In genomic region chr5:151093476-151093889, GRCh38 we compare ENCODE assay signal across 8 cellular contexts. TPM values are rescaled to one million over a fixed set of nuclear protein-coding genes. Genes with fewer than 3 reads are reported as not detected.
DNase-seq lines count a peak whose midpoint lies in the region; ATAC-seq and TF ChIP-seq lines count a peak whose summit lies in the region.

No MANE protein-coding gene starts in this region.

- peak in 1 of 4 donors; percentile 7 for TF ChIP-seq EP300 in sigmoid colon (IDR thresholded peaks at IDR 0.05)

- peaks cover 18 to 54% (median 44%) of the 10 kb centered on the region in 3 donors for H3K4me1 ChIP-seq in esophagus squamous epithelium
- H3K4me1 ChIP-seq in sigmoid colon: peaks cover 0 to 43% (median 28%) of the 10 kb centered on the region in 4 donors
- no peaks in the 10 kb centered on the region for H3K4me1 ChIP-seq in prostate gland (replicated peaks)

- H3K36me3 ChIP-seq in esophagus squamous epithelium (no peaks in the 10 kb centered on the region), sigmoid colon (no peaks in the 10 kb centered on the region), prostate gland (no peaks in the 10 kb centered on the region)

- H3K4me3 ChIP-seq in esophagus squamous epithelium (no peak overlapping the region), sigmoid colon (no peak overlapping the region), prostate gland (no peak overlapping the region)

- WGBS in esophagus squamous epithelium, 2 donors: 23 to 48% methylated on average over 2 of the region's 2 CpGs
- WGBS in sigmoid colon, 2 donors: 37 to 65% methylated on average over 2 of the region's 2 CpGs
- 50% methylated on average over 2 of the region's 2 CpGs for WGBS in prostate gland

- intact Hi-C loops in esophagus squamous epithelium (cut with DNase I) (no loop called here), sigmoid colon (cut with DNase I) (no loop called here), prostate gland (cut with DNase I) (no loop called here)

- ATAC-seq in HG02885 (IDR thresholded peaks at IDR 0.05; ENCODE audit: poor library complexity, unreplicated experiment): peak; percentile 12

- peak; percentile 98 for DNase-seq in EH (ENCODE audit: low read depth)
- DNase-seq in SIG-M5 treated with dmso at 0.1 percent for 504 hours (lab: John Stamatoyannopoulos, UW; ENCODE audit: unreplicated experiment): peak; percentile 81
- DNase-seq in esophagus squamous epithelium (lab: John Stamatoyannopoulos, UW): no peak
- peak; percentile 81 for DNase-seq in sigmoid colon
- DNase-seq in prostate gland (ENCODE audit: low spot score): no peak
- DNase-seq in putamen (ENCODE audit: low spot score): no peak
- DNase-seq in UCSD-AML1 (lab: John Stamatoyannopoulos, UW; ENCODE audit: unreplicated experiment): no peak

- H3K9me3 ChIP-seq in esophagus squamous epithelium (no peaks in the 10 kb centered on the region), sigmoid colon (no peaks in the 10 kb centered on the region), prostate gland (no peaks in the 10 kb centered on the region)

- peak overlapping the region in 3 of 4 donors; percentile 69 to 83 (median 77) for H3K27ac ChIP-seq in esophagus squamous epithelium
- H3K27ac ChIP-seq in sigmoid colon: peak overlapping the region; percentile 50 to 76 (median 56)
- H3K27ac ChIP-seq in prostate gland: no peak overlapping the region

- H3K27me3 ChIP-seq in esophagus squamous epithelium (no peaks in the 10 kb centered on the region), sigmoid colon (no peaks in the 10 kb centered on the region), prostate gland (replicated peaks; ENCODE audit: insufficient read depth) (no peaks in the 10 kb centered on the region)

- TF ChIP-seq CTCF in esophagus squamous epithelium (IDR thresholded peaks at IDR 0.05): no peak
- TF ChIP-seq CTCF in sigmoid colon (IDR thresholded peaks at IDR 0.05): no peak
- TF ChIP-seq CTCF in prostate gland (IDR thresholded peaks at IDR 0.05): no peak

- TF ChIP-seq POLR2A in esophagus squamous epithelium (IDR thresholded peaks at IDR 0.05) (no peak), sigmoid colon (IDR thresholded peaks at IDR 0.05) (no peak), prostate gland (IDR thresholded peaks at IDR 0.05) (no peak)

RNA-seq across cellular contexts. Expression of gene TNIP1, which starts 12.6 kb away (rescaled TPM):
- total RNA-seq in esophagus squamous epithelium: 100 to 1,000 TPM in 1 of 4 donors, 10 to 100 TPM in 3; 55.5 to 109 (median 95.4) TPM
- 10 to 100 TPM; 55.1 to 73.1 (median 62.8) TPM for total RNA-seq in sigmoid colon
- 100 to 1,000 TPM; 153 to 210 (median 195) TPM for polyA plus RNA-seq in sigmoid colon
- 10 to 100 TPM; 61.9 to 81.6 TPM for total RNA-seq in prostate gland

Comparison
In these comparisons a context has a peak if more than half of its experiments do, and no peak if none do; other contexts are left out.
1. DNase-seq: peak in EH (single experiment), SIG-M5 treated with dmso at 0.1 percent for 504 hours (single experiment) and sigmoid colon (single experiment); none in esophagus squamous epithelium (single experiment), prostate gland (single experiment), putamen (single experiment) and UCSD-AML1 (single experiment).
2. H3K27ac ChIP-seq: peak in esophagus squamous epithelium (3 of 4) and sigmoid colon (4 of 4); none in prostate gland (0 of 2).